ENCODE assay signal across 8 cellular contexts in genomic region chr4:185471235-185472062, GRCh38. TPM values are rescaled to one million over a fixed set of nuclear protein-coding genes. Genes with fewer than 3 reads are reported as not detected.
A peak's percentile ranks its signal among the peaks of the same experiment; 100 is the strongest.
DNase-seq lines count a peak whose midpoint lies in the region; ATAC-seq, FAIRE-seq and TF ChIP-seq lines count a peak whose summit lies in the region.

CCDC110 (minus strand) TSS chr4:185471733; CDS start chr4:185471683, 50 bp downstream.

- no peaks in the 10 kb centered on the region for H3K36me3 Mint-ChIP-seq in CD8-positive, alpha-beta T cell

- H3K4me3 Mint-ChIP-seq in CD8-positive, alpha-beta T cell: peak within 1 kb of the TSS; percentile 93

- peak within 1 kb of the TSS; percentile 67 for H3K27ac Mint-ChIP-seq in CD8-positive, alpha-beta T cell

- H3K27ac ChIP-seq in CD8-positive, alpha-beta T cell (ENCODE audit: low read depth, low read length): peak within 1 kb of the TSS; percentile 27
- H3K27ac ChIP-seq in endothelial cell of umbilical vein (ENCODE audit: insufficient read depth, low read depth, low read length): peak within 1 kb of the TSS; percentile 41

- H3K9me1 ChIP-seq in endothelial cell of umbilical vein (replicated peaks; ENCODE audit: control insufficient read depth, extremely low read depth, insufficient read depth, low read length): no peaks in the 10 kb centered on the region

- peaks cover 2% of the 10 kb centered on the region for H3K27me3 Mint-ChIP-seq in CD8-positive, alpha-beta T cell (ENCODE audit: low read depth)

- H3K79me2 ChIP-seq in endothelial cell of umbilical vein (ENCODE audit: control insufficient read depth, insufficient read depth, low read length): no peaks in the 10 kb centered on the region

- TF ChIP-seq CTCF in CD8-positive, alpha-beta T cell (IDR thresholded peaks at IDR 0.05): peak; percentile 64
- peak; percentile 32 to 57 for TF ChIP-seq CTCF in endothelial cell of umbilical vein (IDR thresholded peaks at IDR 0.05; ENCODE audit: extremely low read depth in 1 of 2, insufficient read depth in 1 of 2, low read depth in 1 of 2, low read length in 2 of 2)

- peak; percentile 79 to 94 (median 87) for DNase-seq in CD8-positive, alpha-beta T cell
- DNase-seq in NOMO-1 (lab: John Stamatoyannopoulos, UW; ENCODE audit: unreplicated experiment in 2 of 2) (peak; percentile 64 to 83), endothelial cell of umbilical vein (ENCODE audit: low read depth, low spot score) (peak; percentile 90)
- DNase-seq in activated CD8-positive, alpha-beta memory T cell treated with anti-CD3 and anti-CD28 coated beads, Interleukin-2, amount 50 U/mL, for 4 hours: peak; percentile 91
- peak; percentile 79 to 86 for DNase-seq in stimulated activated CD8-positive, alpha-beta memory T cell treated with anti-CD3 and anti-CD28 coated beads, Interleukin-2, amount 100 ng/mL, for 1 hour (ENCODE audit: low read depth in 2 of 2)

- H3K4me1 ChIP-seq in CD8-positive, alpha-beta T cell (ENCODE audit: insufficient read depth, low read length): peaks cover 13% of the 10 kb centered on the region
- peaks cover 8% of the 10 kb centered on the region for H3K4me1 ChIP-seq in endothelial cell of umbilical vein (ENCODE audit: control insufficient read depth, extremely low read depth, insufficient read depth, low read length)
- H3K4me1 ChIP-seq in mononuclear cell (ENCODE audit: insufficient read depth, low read length): peaks cover 13% of the 10 kb centered on the region

- H3K4me1 Mint-ChIP-seq in CD8-positive, alpha-beta T cell (ENCODE audit: low read depth): peaks cover 16% of the 10 kb centered on the region

- no peaks in the 10 kb centered on the region for H4K20me1 ChIP-seq in endothelial cell of umbilical vein (replicated peaks; ENCODE audit: control insufficient read depth, extremely low read depth, insufficient read depth, low read length)

- ATAC-seq in CD8-positive, alpha-beta T cell: peak; percentile 95
- ATAC-seq in GM19438 (IDR thresholded peaks at IDR 0.05; ENCODE audit: low read depth, unreplicated experiment) (peak; percentile 90), HG03565 (IDR thresholded peaks at IDR 0.05; ENCODE audit: unreplicated experiment) (peak; percentile 87)

- H3K4me2 ChIP-seq in endothelial cell of umbilical vein (ENCODE audit: insufficient read depth, low read length): peak within 1 kb of the TSS; percentile 90

- CTCF ChIA-PET in CD8-positive, alpha-beta T cell (lab: Charles Lee): interaction anchor here (1.2 kb wide), 1 partner anchor 126 kb away, joined by 3 read pairs; no protein-coding TSS in a partner anchor
- CTCF ChIA-PET in endothelial cell of umbilical vein (lab: Charles Lee): interaction anchor here (0.7 to 4.5 kb wide), 9 partner anchors 11 to 567 kb away, joined by 3 to 107 read pairs (median 5); partner anchors contain the start of gene PDLIM3

- peak within 1 kb of the TSS; percentile 85 for H3K4me3 ChIP-seq in CD8-positive, alpha-beta T cell (ENCODE audit: low read depth, low read length)
- H3K4me3 ChIP-seq in endothelial cell of umbilical vein (replicated peaks in 1 of 3; ENCODE audit: insufficient read depth in 1 of 3, low read depth in 1 of 3, low read length in 3 of 3) (peak within 1 kb of the TSS; percentile 43 to 80 (median 57)), mononuclear cell (ENCODE audit: low read length) (peak within 1 kb of the TSS; percentile 48)

- BruUV-seq in endothelial cell of umbilical vein (replicated peaks; lab: Mats Ljungman, UMichigan): no TSS peak

- TF ChIP-seq POLR2A in endothelial cell of umbilical vein (IDR thresholded peaks at IDR 0.05; ENCODE audit: low read depth, low read length): no peak

- H2AFZ ChIP-seq in endothelial cell of umbilical vein (ENCODE audit: low read depth, low read length): peak within 1 kb of the TSS; percentile 98

- H3K36me3 ChIP-seq in CD8-positive, alpha-beta T cell (ENCODE audit: insufficient read depth, low read length): no peaks in the 10 kb centered on the region
- H3K36me3 ChIP-seq in endothelial cell of umbilical vein (ENCODE audit: control insufficient read depth in 2 of 2, extremely low read depth in 1 of 2, insufficient read depth in 2 of 2, low read length in 2 of 2): no peaks in the 10 kb centered on the region

- H3K9me3 Mint-ChIP-seq in CD8-positive, alpha-beta T cell: no peaks in the 10 kb centered on the region

- dilution Hi-C loops in endothelial cell of umbilical vein (cut with MboI; ENCODE audit: extremely low pct_ligation_motif_present, low sequenced_read_pairs): no loop called here

- no peaks in the 10 kb centered on the region for H3K9me3 ChIP-seq in CD8-positive, alpha-beta T cell (ENCODE audit: low read length)
- H3K9me3 ChIP-seq in endothelial cell of umbilical vein (replicated peaks; ENCODE audit: control insufficient read depth, insufficient read depth, low read length) (no peaks in the 10 kb centered on the region), mononuclear cell (ENCODE audit: low read depth, low read length) (no peaks in the 10 kb centered on the region)

- no peaks in the 10 kb centered on the region for H3K27me3 ChIP-seq in CD8-positive, alpha-beta T cell (ENCODE audit: insufficient read depth, low read length)
- H3K27me3 ChIP-seq in endothelial cell of umbilical vein (ENCODE audit: control insufficient read depth in 2 of 2, insufficient read depth in 2 of 2, low read length in 2 of 2): peaks cover 15% of the 10 kb centered on the region in 2 experiments
- H3K27me3 ChIP-seq in mononuclear cell (ENCODE audit: insufficient read depth, low read length): peaks cover 18% of the 10 kb centered on the region

- peak within 1 kb of the TSS; percentile 72 for H3K9ac ChIP-seq in endothelial cell of umbilical vein (replicated peaks; ENCODE audit: extremely low read depth, insufficient read depth, low read length)

- POLR2A ChIA-PET in CD8-positive, alpha-beta T cell (lab: Charles Lee): no interaction called here
- POLR2A ChIA-PET in endothelial cell of umbilical vein (lab: Charles Lee): no interaction called here

- FAIRE-seq in endothelial cell of umbilical vein (lab: Jason Lieb, UNC): peak; percentile 90

- intact Hi-C loops in CD8-positive, alpha-beta T cell (cut with DNase I, micrococcal nuclease): loop anchor here (1.0 to 5.0 kb wide), 13 partner anchors 45 to 1967 kb away; partner anchors contain the start of genes ANKRD37 (in 2 of the 2), ACSL1 (in 1 of the 2), CASP3 (in 1 of the 2) and CFAP97 (in 1 of the 2)
- intact Hi-C loops in endothelial cell of umbilical vein (cut with micrococcal nuclease): loop anchor here (1.0 to 2.0 kb wide), 11 partner anchors 42 to 567 kb away; partner anchors contain the start of genes ANKRD37, PDLIM3, SNX25 and UFSP2

TF ChIP-seq in endothelial cell of umbilical vein, 7 proteins besides CTCF, POLR2A, EP300 and RAD21:
- TF ChIP-seq MAX (IDR thresholded peaks at IDR 0.05; ENCODE audit: insufficient read depth, insufficient read length) (no peak), EZH2 (IDR thresholded peaks at IDR 0.05; ENCODE audit: borderline replicate concordance, low read depth, low read length, severe bottlenecking) (no peak), FOS (IDR thresholded peaks at IDR 0.05; ENCODE audit: borderline replicate concordance, insufficient read depth, low read length) (peak; percentile 27), POLR2AphosphoS5 (IDR thresholded peaks at IDR 0.05; ENCODE audit: insufficient read depth, low read depth, low read length) (peak; percentile 12)

RNA-seq across cellular contexts. Expression of gene CCDC110, which starts in this region (rescaled TPM):
- total RNA-seq in CD8-positive, alpha-beta T cell: under 1 TPM in 1 of 2 experiments, not detected in 1; 0.57 TPM
- total RNA-seq in endothelial cell of umbilical vein (0.28 and 0.71 TPM in 2 replicates), mononuclear cell (not detected)
- 0.03 and 0.25 TPM in 2 replicates for polyA plus RNA-seq in endothelial cell of umbilical vein
- 0.32 and 0.34 TPM in 2 replicates for polyA plus RNA-seq in endothelial cell of umbilical vein (2011; cell fraction: cytosol; rRNA removed)
- 0.32 and 1.0 TPM in 2 replicates for polyA plus RNA-seq in endothelial cell of umbilical vein (2011; cell fraction: nucleus; rRNA removed)
- 0.37 and 0.79 TPM in 2 replicates for polyA plus RNA-seq in endothelial cell of umbilical vein (2012)
- polyA minus RNA-seq in endothelial cell of umbilical vein: not detected in 2 replicates
- polyA minus RNA-seq in endothelial cell of umbilical vein (2011; cell fraction: cytosol; rRNA and poly(A)+ RNA removed): not detected
- polyA minus RNA-seq in endothelial cell of umbilical vein (2011; cell fraction: nucleus; rRNA and poly(A)+ RNA removed): not detected in 2 replicates

Comparison
In these comparisons a context has a peak if more than half of its experiments do, and no peak if none do; other contexts are left out.
1. Peak in every context shown above with its lines: DNase-seq, ATAC-seq, H3K4me3 ChIP-seq and H3K27ac ChIP-seq.
2. Peak in DNase-seq, ATAC-seq, H3K4me3 ChIP-seq and H3K27ac ChIP-seq in CD8-positive, alpha-beta T cell; RNA of the gene not detected or under 1 TPM.